ENCODE assay signal across 9 cellular contexts in the genomic region with DNA sequence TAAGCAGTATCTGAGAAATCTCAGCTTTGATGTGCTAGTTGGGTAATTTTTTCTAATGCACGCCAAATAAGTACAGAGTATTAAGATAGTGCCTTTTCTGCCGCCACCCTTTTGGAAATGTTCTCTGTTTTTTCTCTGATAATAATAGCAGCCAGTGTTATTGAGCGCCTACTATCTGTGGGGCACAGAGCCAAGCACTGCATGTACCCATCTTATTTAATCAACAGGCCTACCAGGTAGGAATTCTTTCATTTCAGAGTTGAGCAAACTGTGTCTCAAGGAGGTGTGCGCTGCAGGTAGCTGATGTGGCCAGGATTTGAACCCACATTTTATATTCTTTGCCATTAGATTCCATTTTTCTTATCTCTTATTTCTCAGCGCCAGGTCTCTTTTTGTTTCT. TPM values are rescaled to one million over a fixed set of nuclear protein-coding genes. Genes with fewer than 3 reads are reported as not detected.
DNase-seq lines count a peak whose midpoint lies in the region; ATAC-seq and TF ChIP-seq lines count a peak whose summit lies in the region.
"Had no signal": no experiment of that assay in that cellular context is flagged by ENCODE, and none has a peak within 500 bp of the region (broad histone marks: within the 10 kb centered on the region; RNA-seq: fewer than 3 reads in every experiment).

No MANE protein-coding gene starts in this region.

- H4K91ac ChIP-seq in IMR-90 (ENCODE audit: insufficient read depth, low read depth, low read length), result no peak overlapping the region

- peaks cover 3% of the 10 kb centered on the region; the same call in 1 of the 2 replicates for H3K9me1 ChIP-seq in IMR-90 (ENCODE audit: insufficient read depth, low read length)

- no peak for TF ChIP-seq RAD21 in IMR-90 (IDR thresholded peaks at IDR 0.05; ENCODE audit: low read length)

- DNase-seq in A673 (ENCODE audit: low spot score) (no peak), IMR-90 (peak; percentile 13), brain microvascular endothelial cell (no peak), lung microvascular endothelial cell (ENCODE audit: low read depth in 2 of 2) (peak; percentile 25 to 57), GM10248 (ENCODE audit: extremely low spot score) (no peak), NCI-H82 (lab: John Stamatoyannopoulos, UW) (no peak)
- DNase-seq: stimulated activated CD4-positive, alpha-beta T cell treated with anti-CD3 and anti-CD28 coated beads, Interleukin-2, amount 100 ng/mL, for 24 hours had no signal

- intact Hi-C loops in A673 (cut with micrococcal nuclease; ENCODE audit: unreplicated experiment) (loop anchor here (10.0 kb wide), 1 partner anchor 638 kb away; a partner anchor contains a TSS), IMR-90 (cut with micrococcal nuclease) (no loop called here)

- CTCF ChIA-PET in A673 (lab: Charles Lee) (no interaction called here), IMR-90 (lab: Yijun Ruan, JAX) (no interaction called here), GM10248 (lab: Yijun Ruan, JAX) (interaction anchor here (0.9 to 1.2 kb wide), 2 partner anchors 17 to 19 kb away, joined by 4 to 6 read pairs; no protein-coding TSS in a partner anchor)

- H3K4ac ChIP-seq in IMR-90 (ENCODE audit: low read depth, low read length), result no peak overlapping the region

- H2BK5ac ChIP-seq in IMR-90 (ENCODE audit: low read depth, low read length, poor library complexity, severe bottlenecking), result no peak overlapping the region

- peaks cover 40% of the 10 kb centered on the region for H3K36me3 ChIP-seq in A673 (ENCODE audit: insufficient read depth, low read length, poor library complexity, severe bottlenecking)
- peaks cover 37% of the 10 kb centered on the region for H3K36me3 ChIP-seq in IMR-90 (ENCODE audit: control insufficient read depth, insufficient read depth, low read length)
- H3K36me3 ChIP-seq in brain microvascular endothelial cell (replicated peaks), result peaks cover 38% of the 10 kb centered on the region

- H3K27ac ChIP-seq in A673 (ENCODE audit: low read depth, low read length, poor library complexity, severe bottlenecking) (peak overlapping the region; percentile 92), IMR-90 (ENCODE audit: insufficient read depth, low read length) (no peak overlapping the region), brain microvascular endothelial cell (no peak overlapping the region)

- no peak overlapping the region for H2AK5ac ChIP-seq in IMR-90 (ENCODE audit: low read depth, low read length)

- H3K9me3 ChIP-seq in A673 (ENCODE audit: low read depth, low read length, poor library complexity, severe bottlenecking), result no peaks in the 10 kb centered on the region
- H3K9me3 ChIP-seq in IMR-90 (ENCODE audit: control insufficient read depth, insufficient read depth, low read length), result no peaks in the 10 kb centered on the region

- H2BK20ac ChIP-seq in IMR-90 (ENCODE audit: low read depth, low read length), result no peak overlapping the region

- peak overlapping the region; percentile 34 for H3K9ac ChIP-seq in IMR-90 (ENCODE audit: low read depth, low read length)

- H3K4me3 ChIP-seq in A673 (ENCODE audit: low read depth, low read length, poor library complexity, severe bottlenecking) (peak overlapping the region; percentile 94), IMR-90 (ENCODE audit: insufficient read depth, low read depth, low read length) (0 out of 2 replicates have a peak overlapping the region, but pooled peaks have one; percentile 4), brain microvascular endothelial cell (ENCODE audit: low read depth, low read length) (peak overlapping the region; percentile 85)

- H4K8ac ChIP-seq in IMR-90 (ENCODE audit: low read depth in 2 of 2, low read length in 2 of 2), result no peak overlapping the region

- H4K5ac ChIP-seq in IMR-90 (ENCODE audit: low read depth, low read length), result no peak overlapping the region

- peaks cover 38% of the 10 kb centered on the region for H3K4me1 ChIP-seq in A673 (ENCODE audit: insufficient read depth, low read length, poor library complexity, severe bottlenecking)
- peaks cover 10% of the 10 kb centered on the region for H3K4me1 ChIP-seq in IMR-90 (ENCODE audit: control insufficient read depth, insufficient read depth, low read length)

- POLR2A ChIA-PET in A673 (lab: Charles Lee; ENCODE audit: low non-redundant PET), result no interaction called here
- POLR2A ChIA-PET in IMR-90 (lab: Charles Lee; ENCODE audit: unreplicated experiment), result no interaction called here
- POLR2A ChIA-PET in GM10248 (lab: Yijun Ruan, JAX), result interaction anchor here (0.6 kb wide), 1 partner anchor 22 kb away, joined by 4 read pairs; a partner anchor contains a TSS

- H2AFZ ChIP-seq in IMR-90 (replicated peaks; ENCODE audit: low read length, poor library complexity), result no peak overlapping the region

- H2AK9ac ChIP-seq in IMR-90 (replicated peaks; ENCODE audit: low read depth, low read length, poor library complexity), result no peak overlapping the region

- no peak overlapping the region for H3K14ac ChIP-seq in IMR-90 (replicated peaks; ENCODE audit: low read depth, low read length)

- TSS peak; percentile 46 for BruUV-seq in A673 (replicated peaks; lab: Mats Ljungman, UMichigan)
- no TSS peak for BruUV-seq in IMR-90 (replicated peaks; lab: Mats Ljungman, UMichigan)

- no peak overlapping the region for H3K23ac ChIP-seq in IMR-90 (ENCODE audit: low read depth, low read length)

- peaks cover 13 to 64% of the 10 kb centered on the region in 2 experiments for H3K79me1 ChIP-seq in IMR-90 (ENCODE audit: low read depth in 1 of 2, low read length in 2 of 2)

- WGBS in IMR-90 (ENCODE audit: extremely low coverage in 2 of 2, insufficient read length in 1 of 2), 2 experiments, result 81% methylated on average over 2 of the region's 5 CpGs; no CpG with 5 or more reads in 1 of the 2 experiments

- in situ Hi-C loops in IMR-90 (cut with MboI; ENCODE audit: low sequenced_read_pairs), result loop anchor here (25.0 kb wide), 1 partner anchor 461 kb away; a partner anchor contains a TSS
- in situ Hi-C loops in brain microvascular endothelial cell (cut with HindIII; ENCODE audit: low pct_ligation_motif_present, low sequenced_read_pairs), result no loop called here

- no peak overlapping the region for H2BK15ac ChIP-seq in IMR-90 (ENCODE audit: low read depth, low read length)

- H4K20me1 ChIP-seq in IMR-90 (ENCODE audit: insufficient read depth, low read length), result peaks cover 63% of the 10 kb centered on the region

- TF ChIP-seq POLR2A in IMR-90 (IDR thresholded peaks at IDR 0.05; ENCODE audit: low read depth, low read length), result no peak

- H3K27me3 ChIP-seq in A673 (replicated peaks; ENCODE audit: insufficient read depth, low read depth, low read length, poor library complexity) (no peaks in the 10 kb centered on the region), IMR-90 (ENCODE audit: control insufficient read depth, insufficient read depth, low read length) (no peaks in the 10 kb centered on the region), brain microvascular endothelial cell (replicated peaks) (no peaks in the 10 kb centered on the region)

- TF ChIP-seq CTCF in A673 (conservative IDR thresholded peaks at IDR 0.05; ENCODE audit: low read depth, low read length) (no peak), IMR-90 (conservative IDR thresholded peaks at IDR 0.05; ENCODE audit: low read depth, low read length) (peak; percentile 19; the same call in 1 of the 2 replicates), brain microvascular endothelial cell (IDR thresholded peaks at IDR 0.05; ENCODE audit: low read depth, low read length, missing control alignments) (no peak), GM10248 (IDR thresholded peaks at IDR 0.05; ENCODE audit: control extremely low read depth, extremely low read depth, low read depth, missing control alignments) (no peak)

- H3K18ac ChIP-seq in IMR-90 (ENCODE audit: low read depth, low read length), result no peak overlapping the region

- no peak overlapping the region for H3K56ac ChIP-seq in IMR-90 (ENCODE audit: extremely low read depth, insufficient read depth, low read length)

- dilution Hi-C loops in IMR-90 (cut with HindIII; ENCODE audit: low sequenced_read_pairs, unreplicated experiment), result no loop called here

- no peak overlapping the region for H2BK120ac ChIP-seq in IMR-90 (ENCODE audit: low read depth, low read length)

- ATAC-seq in IMR-90 (ENCODE audit: low read depth) (no peak), HG02588 (IDR thresholded peaks at IDR 0.05; ENCODE audit: unreplicated experiment) (no peak), GM18907 (IDR thresholded peaks at IDR 0.05; ENCODE audit: unreplicated experiment) (no peak)

- peak overlapping the region; percentile 96 for H3K4me2 ChIP-seq in IMR-90 (ENCODE audit: low read depth, low read length)

RNA-seq across cellular contexts. Expression of a gene that starts 1.4 kb away (rescaled TPM):
- total RNA-seq in A673 (2021), result 178 and 186 TPM in 2 replicates
- 19.0 and 21.9 TPM in 2 replicates for total RNA-seq in IMR-90 (2012; rRNA removed)
- polyA plus RNA-seq in IMR-90 (2012; rRNA removed), result 122 and 127 TPM in 2 replicates
- polyA plus RNA-seq in IMR-90 (2012; cell fraction: cytosol; rRNA removed), result 199 and 238 TPM in 2 replicates
- polyA plus RNA-seq in IMR-90 (2012; cell fraction: nucleus; rRNA removed; ENCODE audit: low replicate concordance), result 71.6 and 158 TPM in 2 replicates
- total RNA-seq in lung microvascular endothelial cell, result 20.7 and 27.0 TPM in 2 replicates

RNA-seq across cellular contexts. Expression of a gene that starts 21.5 kb away (rescaled TPM):
- total RNA-seq in A673 (2021) (385 and 411 TPM in 2 replicates), IMR-90 (2012; rRNA removed) (96.1 and 120 TPM in 2 replicates), lung microvascular endothelial cell (61.9 and 62.9 TPM in 2 replicates)
- 260 and 303 TPM in 2 replicates for polyA plus RNA-seq in IMR-90 (2012; rRNA removed)
- 162 and 288 TPM in 2 replicates for polyA plus RNA-seq in IMR-90 (2012; cell fraction: cytosol; rRNA removed)
- 279 and 320 TPM in 2 replicates for polyA plus RNA-seq in IMR-90 (2012; cell fraction: nucleus; rRNA removed; ENCODE audit: low replicate concordance)

RNA-seq across cellular contexts. Expression of a gene that starts 28.4 kb away (rescaled TPM):
- total RNA-seq in A673 (2021), result 39.9 and 41.5 TPM in 2 replicates
- total RNA-seq in IMR-90 (2012; rRNA removed), result 2.2 and 2.3 TPM in 2 replicates
- 13.6 and 15.0 TPM in 2 replicates for polyA plus RNA-seq in IMR-90 (2012; rRNA removed)
- polyA plus RNA-seq in IMR-90 (2012; cell fraction: cytosol; rRNA removed), result 17.1 and 19.8 TPM in 2 replicates
- polyA plus RNA-seq in IMR-90 (2012; cell fraction: nucleus; rRNA removed; ENCODE audit: low replicate concordance), result 17.7 and 35.9 TPM in 2 replicates
- 5.9 and 10.7 TPM in 2 replicates for total RNA-seq in lung microvascular endothelial cell

RNA-seq across cellular contexts. Expression of a gene that starts 32.9 kb away (rescaled TPM):
- total RNA-seq in A673 (2021) (37.1 and 38.4 TPM in 2 replicates), IMR-90 (2012; rRNA removed) (9.7 and 10.0 TPM in 2 replicates), lung microvascular endothelial cell (18.3 and 20.9 TPM in 2 replicates)
- 21.9 and 24.5 TPM in 2 replicates for polyA plus RNA-seq in IMR-90 (2012; rRNA removed)
- polyA plus RNA-seq in IMR-90 (2012; cell fraction: cytosol; rRNA removed), result 17.7 and 25.7 TPM in 2 replicates
- 13.3 and 24.2 TPM in 2 replicates for polyA plus RNA-seq in IMR-90 (2012; cell fraction: nucleus; rRNA removed; ENCODE audit: low replicate concordance)

RNA-seq across cellular contexts. Expression of a gene that starts 35.6 kb away (rescaled TPM):
- 49.1 and 65.7 TPM in 2 replicates for total RNA-seq in A673 (2021)
- 1.4 and 1.7 TPM in 2 replicates for total RNA-seq in IMR-90 (2012; rRNA removed)
- polyA plus RNA-seq in IMR-90 (2012; rRNA removed), result 36.9 and 44.4 TPM in 2 replicates
- 31.7 and 69.6 TPM in 2 replicates for polyA plus RNA-seq in IMR-90 (2012; cell fraction: cytosol; rRNA removed)
- 74.8 and 129 TPM in 2 replicates for polyA plus RNA-seq in IMR-90 (2012; cell fraction: nucleus; rRNA removed; ENCODE audit: low replicate concordance)
- 1.3 and 2.0 TPM in 2 replicates for total RNA-seq in lung microvascular endothelial cell

Comparison
In these comparisons a context has a peak if more than half of its experiments do, and no peak if none do; other contexts are left out.
1. DNase-seq: peak in IMR-90 (single experiment) and lung microvascular endothelial cell (2 of 2); none in A673 (single experiment), brain microvascular endothelial cell (single experiment), GM10248 (single experiment) and NCI-H82 (single experiment).
2. H3K4me3 ChIP-seq: peak in every context shown above with its lines; median percentile 94 in A673; 85 in brain microvascular endothelial cell; 4 in IMR-90.